8 cellular contexts compared by ENCODE assay signal in genomic region chr19:6516659-6517291, GRCh38. TPM values are rescaled to one million over a fixed set of nuclear protein-coding genes. Genes with fewer than 3 reads are reported as not detected.
DNase-seq lines count a peak whose midpoint lies in the region; ATAC-seq and TF ChIP-seq lines count a peak whose summit lies in the region.

No MANE protein-coding gene starts in this region.

- H3K27ac Mint-ChIP-seq in CD4-positive, CD25-positive, alpha-beta regulatory T cell: peak overlapping the region in 2 of 3 donors; percentile 58 to 92
- peak overlapping the region; percentile 93 for H3K27ac Mint-ChIP-seq in neural crest cell (ENCODE audit: unreplicated experiment)

- peak; percentile 79 to 86 (median 84) for DNase-seq in CD4-positive, CD25-positive, alpha-beta regulatory T cell
- DNase-seq in GM20000 (ENCODE audit: low spot score) (peak; percentile 81), SHP77 treated with DMSO at 0.1 percent for 48 hours (lab: John Stamatoyannopoulos, UW) (peak; percentile 76), activated gamma-delta T cell (lab: John Stamatoyannopoulos, UW) (peak; percentile 78), foreskin fibroblast (peak; percentile 51 to 89), neural crest cell (ENCODE audit: low read depth, low spot score) (peak; percentile 95)
- DNase-seq in Jurkat, Clone E6-1 (ENCODE audit: low read depth, low spot score): peak; percentile 73
- peak; percentile 99 for DNase-seq in stimulated activated naive CD8-positive, alpha-beta T cell treated with anti-CD3 and anti-CD28 coated beads, Interleukin-15, Interleukin-2, amounts not matched to agents 100 U/mL and 50 U/mL, for 24 hours

- H3K9me3 ChIP-seq in CD4-positive, CD25-positive, alpha-beta regulatory T cell (ENCODE audit: control insufficient read depth in 2 of 2, low read length in 2 of 2): no peaks in the 10 kb centered on the region

- no peaks in the 10 kb centered on the region for H3K36me3 ChIP-seq in CD4-positive, CD25-positive, alpha-beta regulatory T cell (ENCODE audit: control insufficient read depth, insufficient read depth, low read length)

- ATAC-seq in CD4-positive, CD25-positive, alpha-beta regulatory T cell (ENCODE audit: low read depth in 2 of 2): peak; percentile 83 to 87
- ATAC-seq in stimulated activated naive CD8-positive, alpha-beta T cell treated with anti-CD3 and anti-CD28 coated beads, Interleukin-15, Interleukin-2, amounts not matched to agents 100 U/mL and 50 U/mL, for 24 hours: peak; percentile 85

- no peaks in the 10 kb centered on the region for H3K36me3 Mint-ChIP-seq in CD4-positive, CD25-positive, alpha-beta regulatory T cell
- H3K36me3 Mint-ChIP-seq in neural crest cell (ENCODE audit: low read depth): no peaks in the 10 kb centered on the region

- no peaks in the 10 kb centered on the region for H3K9me3 Mint-ChIP-seq in CD4-positive, CD25-positive, alpha-beta regulatory T cell
- no peaks in the 10 kb centered on the region for H3K9me3 Mint-ChIP-seq in neural crest cell

- peaks cover 28% of the 10 kb centered on the region for H3K4me1 ChIP-seq in CD4-positive, CD25-positive, alpha-beta regulatory T cell (ENCODE audit: control insufficient read depth, insufficient read depth, low read length, poor library complexity, severe bottlenecking)

- H3K4me3 ChIP-seq in CD4-positive, CD25-positive, alpha-beta regulatory T cell (ENCODE audit: low read depth, low read length): peak overlapping the region; percentile 59
- peak overlapping the region; percentile 82 for H3K4me3 ChIP-seq in Jurkat, Clone E6-1 (ENCODE audit: low read length)
- peak overlapping the region; percentile 61 to 78 for H3K4me3 ChIP-seq in foreskin fibroblast (ENCODE audit: low read depth in 1 of 2, low read length in 2 of 2)

- H3K4me3 Mint-ChIP-seq in CD4-positive, CD25-positive, alpha-beta regulatory T cell: peak overlapping the region; percentile 90 to 99 (median 96)
- peak overlapping the region; percentile 90 for H3K4me3 Mint-ChIP-seq in neural crest cell

- no peak overlapping the region for H3K27ac ChIP-seq in CD4-positive, CD25-positive, alpha-beta regulatory T cell (ENCODE audit: insufficient read depth, low read length, poor library complexity, severe bottlenecking)

- no peaks in the 10 kb centered on the region for H3K27me3 ChIP-seq in CD4-positive, CD25-positive, alpha-beta regulatory T cell (ENCODE audit: control insufficient read depth, insufficient read depth, low read length)

- H3K27me3 Mint-ChIP-seq in CD4-positive, CD25-positive, alpha-beta regulatory T cell: no peaks in the 10 kb centered on the region
- H3K27me3 Mint-ChIP-seq in neural crest cell (ENCODE audit: low read depth): peaks cover 4% of the 10 kb centered on the region

- H3K4me1 Mint-ChIP-seq in CD4-positive, CD25-positive, alpha-beta regulatory T cell: peaks cover 5 to 37% (median 21%) of the 10 kb centered on the region in 4 donors
- H3K4me1 Mint-ChIP-seq in neural crest cell: peaks cover 23% of the 10 kb centered on the region

- peak; percentile 96 for TF ChIP-seq CTCF in GM20000 (IDR thresholded peaks at IDR 0.05; ENCODE audit: extremely low read depth, missing control alignments)
- TF ChIP-seq CTCF in foreskin fibroblast (IDR thresholded peaks at IDR 0.05; ENCODE audit: low read depth, low read length): peak; percentile 98
- TF ChIP-seq CTCF in neural crest cell (conservative IDR thresholded peaks at IDR 0.05): peak; percentile 97

RNA-seq across cellular contexts. Expression of gene TNFSF9, which starts 14.1 kb away (rescaled TPM):
- total RNA-seq in CD4-positive, CD25-positive, alpha-beta regulatory T cell: 4.5 TPM
- 1 to 10 TPM in 1 of 4 donors, under 1 TPM in 3; 0.38 to 2.6 (median 0.50) TPM for polyA plus RNA-seq in CD4-positive, CD25-positive, alpha-beta regulatory T cell
- 6.3 TPM for polyA plus RNA-seq in Jurkat, Clone E6-1 (2012; ENCODE audit: insufficient read depth, insufficient read length)
- 1.3 and 1.4 TPM in 2 replicates for total RNA-seq in neural crest cell

RNA-seq across cellular contexts. Expression of gene TUBB4A, which starts 14.7 kb away (rescaled TPM):
- total RNA-seq in CD4-positive, CD25-positive, alpha-beta regulatory T cell: 1.3 TPM
- polyA plus RNA-seq in CD4-positive, CD25-positive, alpha-beta regulatory T cell: 1 to 10 TPM in 1 of 4 donors, under 1 TPM in 1, not detected in 2; 0.36 to 1.0 TPM
- polyA plus RNA-seq in Jurkat, Clone E6-1 (2012; ENCODE audit: insufficient read depth, insufficient read length): 49.6 TPM
- 27.7 and 39.9 TPM in 2 replicates for total RNA-seq in neural crest cell

RNA-seq across cellular contexts. Expression of gene DENND1C, which starts 35.2 kb away (rescaled TPM):
- 125 TPM for total RNA-seq in CD4-positive, CD25-positive, alpha-beta regulatory T cell
- polyA plus RNA-seq in CD4-positive, CD25-positive, alpha-beta regulatory T cell: 10 to 100 TPM; 36.9 to 42.4 (median 41.4) TPM
- polyA plus RNA-seq in Jurkat, Clone E6-1 (2012; ENCODE audit: insufficient read depth, insufficient read length): 36.7 TPM
- not detected in 2 replicates for total RNA-seq in neural crest cell

RNA-seq across cellular contexts. Expression of gene CRB3, which starts 52.7 kb away (rescaled TPM):
- total RNA-seq in CD4-positive, CD25-positive, alpha-beta regulatory T cell: 1.6 TPM
- 1 to 10 TPM; 2.6 to 5.8 (median 3.7) TPM for polyA plus RNA-seq in CD4-positive, CD25-positive, alpha-beta regulatory T cell
- polyA plus RNA-seq in Jurkat, Clone E6-1 (2012; ENCODE audit: insufficient read depth, insufficient read length): not detected
- total RNA-seq in neural crest cell: not detected in 2 replicates

RNA-seq across cellular contexts. Expression of gene SLC25A23, which starts 57.2 kb away (rescaled TPM):
- total RNA-seq in CD4-positive, CD25-positive, alpha-beta regulatory T cell: 10.9 TPM
- 10 to 100 TPM in 2 of 4 donors, 1 to 10 TPM in 2; 6.6 to 14.7 (median 11.1) TPM for polyA plus RNA-seq in CD4-positive, CD25-positive, alpha-beta regulatory T cell
- polyA plus RNA-seq in Jurkat, Clone E6-1 (2012; ENCODE audit: insufficient read depth, insufficient read length): 30.4 TPM
- total RNA-seq in neural crest cell: 72.2 and 73.2 TPM in 2 replicates

Comparison
In these comparisons a context has a peak if more than half of its experiments do, and no peak if none do; other contexts are left out.
1. RNA of gene TUBB4A, which starts 14.7 kb away (total RNA-seq): 27.7 to 39.9 TPM in neural crest cell; 1.3 TPM in CD4-positive, CD25-positive, alpha-beta regulatory T cell (single experiment); every median in the first group is over 10 times any median in the second.
2. RNA of gene DENND1C, which starts 35.2 kb away (total RNA-seq): 125 TPM in CD4-positive, CD25-positive, alpha-beta regulatory T cell (single experiment); not detected in neural crest cell; every median in the first group is over 100 times any median in the second.
3. Peak in every context shown above with its lines, with median percentiles within 50 percentile points of each other: DNase-seq, H3K4me3 ChIP-seq and CTCF ChIP-seq.